In genomic region chr18:80034852-80035406, GRCh38 we compare ENCODE assay signal across 8 cellular contexts. TPM values are rescaled to one million over a fixed set of nuclear protein-coding genes. Genes with fewer than 3 reads are reported as not detected.
DNase-seq lines count a peak whose midpoint lies in the region; ATAC-seq and TF ChIP-seq lines count a peak whose summit lies in the region.

No MANE protein-coding gene starts in this region.

- H3K4me1 ChIP-seq in BE2C (no peaks in the 10 kb centered on the region), HUES64 (ENCODE audit: insufficient read depth, low read length) (peaks cover 7% of the 10 kb centered on the region; the same call in 1 of the 2 replicates), muscle layer of colon (ENCODE audit: insufficient read depth, low read length) (peaks cover 7% of the 10 kb centered on the region)

- peaks cover 22% of the 10 kb centered on the region for H3K4me1 Mint-ChIP-seq in central memory CD8-positive, alpha-beta T cell

- WGBS in HUES64: 19% methylated on average over 8 of the region's 8 CpGs

- no peaks in the 10 kb centered on the region for H3K27me3 ChIP-seq in BE2C
- H3K27me3 ChIP-seq in HUES64 (ENCODE audit: insufficient read depth, low read length): no peaks in the 10 kb centered on the region
- no peaks in the 10 kb centered on the region for H3K27me3 ChIP-seq in muscle layer of colon (ENCODE audit: control insufficient read depth in 1 of 2, insufficient read depth in 2 of 2, low read length in 2 of 2)

- peaks cover 24% of the 10 kb centered on the region for H3K36me3 Mint-ChIP-seq in central memory CD8-positive, alpha-beta T cell (ENCODE audit: insufficient read depth)

- H3K9me3 ChIP-seq in BE2C (no peaks in the 10 kb centered on the region), HUES64 (ENCODE audit: insufficient read depth, low read depth, low read length) (no peaks in the 10 kb centered on the region), muscle layer of colon (ENCODE audit: low read length) (no peaks in the 10 kb centered on the region)

- TF ChIP-seq CTCF in BE2C (IDR thresholded peaks at IDR 0.05; ENCODE audit: low read depth, low read length): no peak

- H3K27ac Mint-ChIP-seq in central memory CD8-positive, alpha-beta T cell (ENCODE audit: low read depth): peak overlapping the region; percentile 98

- no peak for ATAC-seq in central memory CD8-positive, alpha-beta T cell (replicated peaks; ENCODE audit: extremely low read depth, poor library complexity, severe bottlenecking)
- no peak for ATAC-seq in HG02678 (IDR thresholded peaks at IDR 0.05; ENCODE audit: unreplicated experiment)
- ATAC-seq in HG02588 (IDR thresholded peaks at IDR 0.05; ENCODE audit: unreplicated experiment): no peak

- H3K9ac ChIP-seq in HUES64 (ENCODE audit: low read depth, low read length): peak overlapping the region; percentile 90
- H3K9ac ChIP-seq in muscle layer of colon (ENCODE audit: low read length): peak overlapping the region; percentile 52

- H3K4me3 ChIP-seq in BE2C (ENCODE audit: low read depth, low read length) (peak overlapping the region; percentile 71), HUES64 (ENCODE audit: low read length) (peak overlapping the region; percentile 89), muscle layer of colon (ENCODE audit: low read depth in 1 of 2, low read length in 2 of 2) (peak overlapping the region; percentile 75 to 90)

- H3K36me3 ChIP-seq in BE2C (no peaks in the 10 kb centered on the region), HUES64 (ENCODE audit: insufficient read depth, low read length) (peaks cover 25% of the 10 kb centered on the region), muscle layer of colon (ENCODE audit: insufficient read depth, low read length) (peaks cover 14% of the 10 kb centered on the region)

- peaks cover 6% of the 10 kb centered on the region for H3K9me3 Mint-ChIP-seq in central memory CD8-positive, alpha-beta T cell

- H3K27ac ChIP-seq in HUES64 (ENCODE audit: low read depth, low read length): peak overlapping the region; percentile 92
- peak overlapping the region; percentile 71 for H3K27ac ChIP-seq in muscle layer of colon (ENCODE audit: low read depth, low read length)

- no peaks in the 10 kb centered on the region for H3K27me3 Mint-ChIP-seq in central memory CD8-positive, alpha-beta T cell

- peak overlapping the region; percentile 84 for H3K4me3 Mint-ChIP-seq in central memory CD8-positive, alpha-beta T cell

- DNase-seq in BE2C: no peak
- no peak for DNase-seq in central memory CD8-positive, alpha-beta T cell (ENCODE audit: low spot score in 2 of 2)
- no peak for DNase-seq in stimulated activated CD4-positive, alpha-beta T cell treated with anti-CD3 and anti-CD28 coated beads, Interleukin-2, amount 100 ng/mL, for 48 hours
- DNase-seq in DMS153 (lab: John Stamatoyannopoulos, UW): no peak

RNA-seq across cellular contexts. Expression of gene RBFA, which starts 0.7 kb away (rescaled TPM):
- 13.2 TPM for polyA plus RNA-seq in BE2C (2012; ENCODE audit: insufficient read depth, insufficient read length, low read depth)
- polyA plus RNA-seq in HUES64 (2013, experiment 1 of 2): 25.8 TPM
- polyA plus RNA-seq in HUES64 (2013, experiment 2 of 2): 23.2 TPM

RNA-seq across cellular contexts. Expression of gene TXNL4A, which starts 46.6 kb away (rescaled TPM):
- 177 TPM for polyA plus RNA-seq in BE2C (2012; ENCODE audit: insufficient read depth, insufficient read length, low read depth)
- polyA plus RNA-seq in HUES64 (2013, experiment 1 of 2): 175 TPM
- 158 TPM for polyA plus RNA-seq in HUES64 (2013, experiment 2 of 2)
